Comparison of ENCODE assay signal across 19 cellular contexts in the genomic region with DNA sequence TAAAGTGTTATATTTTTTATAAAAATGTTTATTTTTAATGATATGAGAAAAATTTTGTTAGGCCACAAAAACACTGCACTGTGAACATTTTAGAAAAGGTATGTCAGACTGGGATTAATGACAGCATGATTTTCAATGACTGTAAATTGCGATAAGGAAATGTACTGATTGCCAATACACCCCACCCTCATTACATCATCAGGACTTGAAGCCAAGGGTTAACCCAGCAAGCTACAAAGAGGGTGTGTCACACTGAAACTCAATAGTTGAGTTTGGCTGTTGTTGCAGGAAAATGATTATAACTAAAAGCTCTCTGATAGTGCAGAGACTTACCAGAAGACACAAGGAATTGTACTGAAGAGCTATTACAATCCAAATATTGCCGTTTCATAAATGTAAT.
DNase-seq lines count a peak whose midpoint lies in the region; ATAC-seq, FAIRE-seq and TF ChIP-seq lines count a peak whose summit lies in the region.
"Had no signal": no experiment of that assay in that cellular context is flagged by ENCODE, and none has a peak within 500 bp of the region (broad histone marks: within the 10 kb centered on the region; RNA-seq: fewer than 3 reads in every experiment).

No MANE protein-coding gene starts in this region.

- no peaks in the 10 kb centered on the region for H3K27me3 Mint-ChIP-seq in MCF 10A (ENCODE audit: insufficient read depth, unreplicated experiment)

- intact Hi-C loops in MCF 10A (cut with micrococcal nuclease) (no loop called here), breast epithelium (cut with DNase I; ENCODE audit: low total_unique reads) (no loop called here), tibial artery (cut with DNase I; ENCODE audit: low total_unique reads) (no loop called here)

- H3K27ac Mint-ChIP-seq in MCF 10A (ENCODE audit: low read depth, unreplicated experiment), result no peak overlapping the region
- H3K27ac Mint-ChIP-seq: CD14-positive monocyte; dendritic cell treated with granulocyte-macrophage colony-stimulating factor and Interleukin-4, amounts not matched to agents 40 ng/mL and 50 ng/mL, for 4 days; naive thymus-derived CD8-positive, alpha-beta T cell had no signal

- H3K9me3 ChIP-seq in breast epithelium (no peaks in the 10 kb centered on the region), small intestine (ENCODE audit: control insufficient read depth, low read depth) (no peaks in the 10 kb centered on the region), tibial artery (no peaks in the 10 kb centered on the region)

- no peak for TF ChIP-seq POLR2A in breast epithelium (IDR thresholded peaks at IDR 0.05)

- DNase-seq in MCF 10A (ENCODE audit: unreplicated experiment) (no peak), breast epithelium (ENCODE audit: low spot score in 2 of 2) (no peak), bronchial epithelial cell (ENCODE audit: low read depth) (peak; percentile 92), foreskin keratinocyte (peak in 1 of 2 donors; percentile 56), small intestine (peak; percentile 96), tibial artery (no peak)
- no peak for DNase-seq in activated CD4-positive, alpha-beta T cell treated with anti-CD3 and anti-CD28 coated beads for 1 hour
- DNase-seq: amniotic stem cell; naive thymus-derived CD8-positive, alpha-beta T cell; NCI-H2029; NCI-H524; stimulated activated CD4-positive, alpha-beta T cell treated with anti-CD3 and anti-CD28 coated beads, Interleukin-12 subunit alpha, Interleukin-12 subunit beta, amount 100 ng/mL, for 4 hours; stimulated activated naive CD4-positive, alpha-beta T cell treated with Interleukin-2 at 50 U/mL for 16 hours had no signal

- no peaks in the 10 kb centered on the region for H3K9me3 Mint-ChIP-seq in MCF 10A (ENCODE audit: unreplicated experiment)
- H3K9me3 Mint-ChIP-seq: CD14-positive monocyte; dendritic cell treated with granulocyte-macrophage colony-stimulating factor and Interleukin-4, amounts not matched to agents 40 ng/mL and 50 ng/mL, for 4 days had no signal

- peaks cover 49% of the 10 kb centered on the region for H3K36me3 Mint-ChIP-seq in MCF 10A (ENCODE audit: insufficient read depth, unreplicated experiment)
- H3K36me3 Mint-ChIP-seq: CD14-positive monocyte; naive thymus-derived CD8-positive, alpha-beta T cell had no signal

- H3K4me1 Mint-ChIP-seq in MCF 10A (ENCODE audit: insufficient read depth, unreplicated experiment), result peaks cover 19% of the 10 kb centered on the region
- H3K4me1 Mint-ChIP-seq: naive thymus-derived CD8-positive, alpha-beta T cell had no signal

- H3K4me3 Mint-ChIP-seq in MCF 10A (ENCODE audit: unreplicated experiment), result no peak overlapping the region
- H3K4me3 Mint-ChIP-seq: CD14-positive monocyte; dendritic cell treated with granulocyte-macrophage colony-stimulating factor and Interleukin-4, amounts not matched to agents 40 ng/mL and 50 ng/mL, for 4 days; naive thymus-derived CD8-positive, alpha-beta T cell had no signal

- H3K27ac ChIP-seq in breast epithelium (no peak overlapping the region), foreskin keratinocyte (peak overlapping the region; percentile 18), small intestine (ENCODE audit: low read depth in 1 of 2, low read length in 1 of 2) (peak overlapping the region; percentile 43 to 87), tibial artery (no peak overlapping the region)
- H3K27ac ChIP-seq: 22Rv1, PC-9 had no signal

- ATAC-seq in foreskin keratinocyte (peak; percentile 25), HG02884 (IDR thresholded peaks at IDR 0.05; ENCODE audit: unreplicated experiment) (no peak)
- ATAC-seq: HepG2; naive thymus-derived CD8-positive, alpha-beta T cell had no signal

- FAIRE-seq in bronchial epithelial cell (lab: Jason Lieb, UNC) (peak; percentile 55), small intestine (lab: Jason Lieb, UNC) (peak; percentile 41)
- FAIRE-seq: HepG2 had no signal

- TF ChIP-seq CTCF in MCF 10A (IDR thresholded peaks at IDR 0.05; ENCODE audit: unreplicated experiment) (no peak), breast epithelium (IDR thresholded peaks at IDR 0.05) (no peak), bronchial epithelial cell (IDR thresholded peaks at IDR 0.05; ENCODE audit: insufficient read depth, low read length, severe bottlenecking) (no peak), foreskin keratinocyte (conservative IDR thresholded peaks at IDR 0.05) (no peak), tibial artery (IDR thresholded peaks at IDR 0.05) (no peak)

- 11 to 39% (median 32%) methylated on average over 2 of the region's 2 CpGs for WGBS in small intestine, 3 donors

- H3K36me3 ChIP-seq in breast epithelium (no peaks in the 10 kb centered on the region), bronchial epithelial cell (ENCODE audit: control insufficient read depth, insufficient read depth, low read length) (peaks cover 4% of the 10 kb centered on the region), small intestine (ENCODE audit: control insufficient read depth in 2 of 2, insufficient read depth in 2 of 2, low read length in 2 of 2) (no peaks in the 10 kb centered on the region), tibial artery (no peaks in the 10 kb centered on the region)

- H3K4me1 ChIP-seq in breast epithelium, result peaks cover 0 to 5% of the 10 kb centered on the region in 2 donors
- H3K4me1 ChIP-seq in foreskin keratinocyte, result peaks cover 36% of the 10 kb centered on the region
- H3K4me1 ChIP-seq in small intestine (ENCODE audit: control insufficient read depth in 2 of 2, insufficient read depth in 1 of 2, low read depth in 1 of 2, low read length in 1 of 2), result peaks cover 7 to 12% of the 10 kb centered on the region in 2 donors
- peaks cover 0 to 9% (median 7%) of the 10 kb centered on the region in 4 donors for H3K4me1 ChIP-seq in tibial artery

- H3K27me3 ChIP-seq in breast epithelium (no peaks in the 10 kb centered on the region), bronchial epithelial cell (ENCODE audit: control insufficient read depth, insufficient read depth, low read length) (no peaks in the 10 kb centered on the region), foreskin keratinocyte (no peaks in the 10 kb centered on the region), small intestine (ENCODE audit: control insufficient read depth in 2 of 2, insufficient read depth in 2 of 2, low read length in 2 of 2) (no peaks in the 10 kb centered on the region), tibial artery (no peaks in the 10 kb centered on the region)

- CTCF ChIA-PET in MCF 10A (lab: Yijun Ruan, JAX), result interaction anchor here (0.6 to 1.3 kb wide), 3 partner anchors 99 to 543 kb away, joined by 3 to 4 read pairs (median 3); partner anchors contain the start of gene MET

- BruUV-seq in MCF 10A (replicated peaks; lab: Mats Ljungman, UMichigan), result TSS peak; percentile 31

- no peak overlapping the region for H3K4me3 ChIP-seq in breast epithelium
- H3K4me3 ChIP-seq in bronchial epithelial cell (ENCODE audit: low read depth, low read length), result no peak overlapping the region
- H3K4me3 ChIP-seq in small intestine (ENCODE audit: low read depth in 1 of 2, low read length in 2 of 2), result no peak overlapping the region
- H3K4me3 ChIP-seq in tibial artery, result no peak overlapping the region
- H3K4me3 ChIP-seq: PC-9 had no signal

- POLR2A ChIA-PET in MCF 10A (lab: Yijun Ruan, JAX), result interaction anchor here (0.5 to 2.2 kb wide), 9 partner anchors 18 to 539 kb away, joined by 3 to 14 read pairs (median 4); partner anchors contain the start of gene MET

Comparison
In these comparisons a context has a peak if more than half of its experiments do, and no peak if none do; other contexts are left out.
1. DNase-seq: peak in bronchial epithelial cell (single experiment) and small intestine (single experiment); none in MCF 10A (single experiment), breast epithelium (0 of 2), tibial artery (0 of 2) and activated CD4-positive, alpha-beta T cell treated with anti-CD3 and anti-CD28 coated beads for 1 hour (single experiment).
2. H3K27ac ChIP-seq: peak in foreskin keratinocyte (single experiment) and small intestine (2 of 2); none in breast epithelium (0 of 2) and tibial artery (0 of 2).